11 cellular contexts compared by ENCODE assay signal in the genomic region with DNA sequence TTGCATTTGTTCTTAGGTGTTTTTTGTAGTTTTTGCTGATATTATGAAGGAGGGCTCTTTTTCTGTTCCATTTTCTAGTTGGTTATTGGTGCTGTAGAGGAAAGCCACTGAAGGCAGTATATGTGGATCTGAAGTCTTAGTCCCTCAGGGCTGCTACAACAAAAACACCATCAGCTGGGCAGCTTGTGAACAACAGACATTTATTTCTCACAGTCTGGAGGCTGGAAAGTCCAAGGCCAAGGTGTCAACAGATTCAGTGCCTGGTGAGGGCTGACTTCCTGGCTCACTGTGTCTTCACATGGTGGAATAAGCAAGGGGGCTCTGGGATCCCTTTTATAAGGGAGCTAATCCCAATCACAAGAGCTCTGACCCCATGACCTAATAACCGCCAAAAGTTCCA.
"Had no signal": no experiment of that assay in that cellular context is flagged by ENCODE, and none has a peak within 500 bp of the region (broad histone marks: within the 10 kb centered on the region; RNA-seq: fewer than 3 reads in every experiment).

No MANE protein-coding gene starts in this region.

- H3K9me3 Mint-ChIP-seq: GM23338 had no signal

- H3K4me3 Mint-ChIP-seq: GM23338, H9, HFFc6 had no signal

- H3K9ac ChIP-seq: GM23248 had no signal

- FAIRE-seq: H1, H54 had no signal

- H3K9me3 ChIP-seq: HAP-1 had no signal

- ATAC-seq: GM23338, HCT116 had no signal

- H3K27ac Mint-ChIP-seq: GM23338, H9, HFFc6 had no signal

- H3K27ac ChIP-seq: GM23248 had no signal

- H3K4me1 Mint-ChIP-seq: GM23338, H9 had no signal

- H3K4me2 ChIP-seq: GM23338 had no signal

- H3K4me3 ChIP-seq: GM23248, GM23338, HAP-1 had no signal

- DNase-seq: GOT3, H7, H9, HCEC 1CT, HFFc6 had no signal

- H2AFZ ChIP-seq: GM23248, GM23338 had no signal

- H3K4me1 ChIP-seq: HAP-1 had no signal

- H3K36me3 ChIP-seq: HAP-1 had no signal
